1 cellular context compared by ENCODE assay signal in genomic region chr3:197711973-197712707, GRCh38.
TF ChIP-seq lines count a peak whose summit lies in the region.

No MANE protein-coding gene starts in this region.

TF ChIP-seq in HEK293, 187 proteins besides CTCF, POLR2A, EP300 and RAD21 (continued from another document):
- no peak for TF ChIP-seq TSHZ1 (tag by site-specific recombination; IDR thresholded peaks at IDR 0.05; ENCODE audit: borderline replicate concordance)
- 0 out of 2 replicates have a peak, but pooled peaks have one; percentile 55 for TF ChIP-seq ZNF660 (tag by site-specific recombination; IDR thresholded peaks at IDR 0.05)
